ENCODE assay signal across 10 cellular contexts in the genomic region with DNA sequence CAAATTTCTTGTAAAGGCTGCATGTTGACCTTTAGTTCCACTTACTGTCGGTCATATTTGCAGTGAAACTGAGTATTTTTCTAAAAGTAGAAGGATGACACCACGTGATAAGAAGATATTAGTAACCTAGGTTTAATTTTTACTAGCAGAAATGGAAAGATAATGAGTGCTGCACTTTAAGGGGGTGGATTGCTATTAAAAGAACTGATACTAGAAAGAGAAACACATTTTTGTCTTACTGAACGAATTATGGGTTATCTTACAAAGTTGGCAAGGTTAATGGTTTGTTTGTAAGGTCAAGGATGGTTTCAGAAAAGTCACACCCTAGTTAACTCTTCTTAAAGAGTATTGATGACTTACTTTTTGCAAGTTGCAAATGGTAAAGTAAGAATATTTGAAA.
A peak's percentile ranks its signal among the peaks of the same experiment; 100 is the strongest.
DNase-seq lines count a peak whose midpoint lies in the region; ATAC-seq and TF ChIP-seq lines count a peak whose summit lies in the region.
"Had no signal": no experiment of that assay in that cellular context is flagged by ENCODE, and none has a peak within 500 bp of the region (broad histone marks: within the 10 kb centered on the region; RNA-seq: fewer than 3 reads in every experiment).

No MANE protein-coding gene starts in this region.

- H3K9ac ChIP-seq in BLaER1 treated with 17β-estradiol and CSF1 and Interleukin-3, amounts not matched to agents 10 nM and 100 nM = peak overlapping the region in 6 of 11 experiments; percentile 1 to 45 (median 32); a peak in 5 of 22 replicates

- H3K27ac ChIP-seq in BLaER1 treated with 17β-estradiol and CSF1 and Interleukin-3, amounts not matched to agents 10 nM and 100 nM = no peak overlapping the region

- H3K4me3 ChIP-seq in BLaER1 treated with 17β-estradiol and CSF1 and Interleukin-3, amounts not matched to agents 10 nM and 100 nM = peak overlapping the region in 6 of 10 experiments; percentile 2 to 93 (median 54); a peak in 8 of 20 replicates
- peak overlapping the region; percentile 94 for H3K4me3 ChIP-seq in astrocyte of the cerebellum (ENCODE audit: low read depth, low read length)

- H3K9me3 ChIP-seq in BLaER1 treated with 17β-estradiol and CSF1 and Interleukin-3, amounts not matched to agents 10 nM and 100 nM (replicated peaks in 1 of 11) = no peaks in the 10 kb centered on the region
- H3K9me3 ChIP-seq: HAP-1 had no signal

- H3K4me1 ChIP-seq in BLaER1 treated with 17β-estradiol and CSF1 and Interleukin-3, amounts not matched to agents 10 nM and 100 nM = peaks cover 22 to 38% (median 33%) of the 10 kb centered on the region in 10 experiments

- intact Hi-C loops in head of caudate nucleus (cut with DNase I) = no loop called here

- peak overlapping the region; percentile 73 to 92 (median 87) for H3K4me2 ChIP-seq in BLaER1 treated with 17β-estradiol and CSF1 and Interleukin-3, amounts not matched to agents 10 nM and 100 nM

- DNase-seq in astrocyte of the cerebellum (ENCODE audit: low read depth) = no peak
- no peak for DNase-seq in KG1 (lab: John Stamatoyannopoulos, UW)
- no peak for DNase-seq in iPS-NIHi11 (ENCODE audit: low spot score)
- no peak for DNase-seq in head of caudate nucleus
- DNase-seq in activated T-cell treated with anti-CD3 and anti-CD28 coated beads, Interleukin-2, amount 50 U/mL, for 1 hour = no peak
- DNase-seq: left colon had no signal

- no peaks in the 10 kb centered on the region for H3K27me3 ChIP-seq in BLaER1 treated with 17β-estradiol and CSF1 and Interleukin-3, amounts not matched to agents 10 nM and 100 nM

- TF ChIP-seq CTCF in astrocyte of the cerebellum (IDR thresholded peaks at IDR 0.05; ENCODE audit: low read depth, low read length, missing control alignments) = no peak

- H3K36me3 ChIP-seq in BLaER1 treated with 17β-estradiol and CSF1 and Interleukin-3, amounts not matched to agents 10 nM and 100 nM = peaks cover 0 to 15% (median 4%) of the 10 kb centered on the region in 11 experiments; a peak in 8 of 22 replicates
- H3K36me3 ChIP-seq: HAP-1 had no signal

- peaks cover 0 to 67% (median 52%) of the 10 kb centered on the region in 11 experiments; a peak in 14 of 22 replicates for H4K20me1 ChIP-seq in BLaER1 treated with 17β-estradiol and CSF1 and Interleukin-3, amounts not matched to agents 10 nM and 100 nM

- peak; percentile 13 for ATAC-seq in GM19023 (IDR thresholded peaks at IDR 0.05; ENCODE audit: unreplicated experiment)
- ATAC-seq in HG03039 (IDR thresholded peaks at IDR 0.05; ENCODE audit: unreplicated experiment) = peak; percentile 21
- ATAC-seq: left colon had no signal

- in situ Hi-C loops in astrocyte of the cerebellum (cut with HindIII; ENCODE audit: low sequenced_read_pairs) = no loop called here
